Comparison of ENCODE assay signal across 14 cellular contexts in genomic region chr5:176618783-176619182, GRCh38. TPM values are rescaled to one million over a fixed set of nuclear protein-coding genes. Genes with fewer than 3 reads are reported as not detected.
A peak's percentile ranks its signal among the peaks of the same experiment; 100 is the strongest.
DNase-seq lines count a peak whose midpoint lies in the region; ATAC-seq, FAIRE-seq and TF ChIP-seq lines count a peak whose summit lies in the region.
"Had no signal": no experiment of that assay in that cellular context is flagged by ENCODE, and none has a peak within 500 bp of the region (broad histone marks: within the 10 kb centered on the region; RNA-seq: fewer than 3 reads in every experiment).

No MANE protein-coding gene starts in this region.

- peak overlapping the region; percentile 41 for H3K4me3 ChIP-seq in AG04450 (ENCODE audit: low read depth, low read length)
- H3K4me3 ChIP-seq in CD8-positive, alpha-beta T cell (ENCODE audit: low read depth, low read length), result no peak overlapping the region
- H3K4me3 ChIP-seq in kidney (ENCODE audit: low read length in 2 of 2), result no peak overlapping the region
- H3K4me3 ChIP-seq: HAP-1 had no signal

- no peak overlapping the region for H3K27ac ChIP-seq in AG04450 (ENCODE audit: low read depth, low read length)
- H3K27ac ChIP-seq in CD8-positive, alpha-beta T cell (ENCODE audit: low read depth, low read length), result no peak overlapping the region
- H3K27ac ChIP-seq in kidney (ENCODE audit: low read depth in 2 of 2, low read length in 2 of 2), result no peak overlapping the region

- no peak for FAIRE-seq in kidney (lab: Jason Lieb, UNC)

- H3K36me3 Mint-ChIP-seq in CD8-positive, alpha-beta T cell, result no peaks in the 10 kb centered on the region
- H3K36me3 Mint-ChIP-seq in activated B cell treated with CpG ODN at 0.5 μM for 24 hours (ENCODE audit: low read depth), result no peaks in the 10 kb centered on the region
- H3K36me3 Mint-ChIP-seq in activated CD8-positive, alpha-beta T cell treated with anti-CD3 and anti-CD28 coated beads, Interleukin-2, amount 10 ng/mL, durations not matched to agents 7 days and 5 days (ENCODE audit: low read depth), result no peaks in the 10 kb centered on the region

- no peak for ATAC-seq in CD8-positive, alpha-beta T cell
- no peak for ATAC-seq in activated B cell treated with CpG ODN at 0.5 μM for 24 hours (ENCODE audit: low read depth)
- no peak for ATAC-seq in activated CD8-positive, alpha-beta T cell treated with anti-CD3 and anti-CD28 coated beads, Interleukin-2, amount 10 ng/mL, durations not matched to agents 7 days and 5 days

- no peak overlapping the region for H3K9ac ChIP-seq in kidney (ENCODE audit: low read length in 2 of 2)

- peaks cover 30% of the 10 kb centered on the region for H3K27me3 ChIP-seq in AG04450 (ENCODE audit: control insufficient read depth, insufficient read depth, low read length)
- H3K27me3 ChIP-seq in CD8-positive, alpha-beta T cell (ENCODE audit: insufficient read depth, low read length), result peaks cover 24% of the 10 kb centered on the region

- peaks cover 8% of the 10 kb centered on the region for H3K4me1 Mint-ChIP-seq in CD8-positive, alpha-beta T cell (ENCODE audit: low read depth)
- H3K4me1 Mint-ChIP-seq in activated B cell treated with CpG ODN at 0.5 μM for 24 hours, result peaks cover 9% of the 10 kb centered on the region
- peaks cover 14% of the 10 kb centered on the region for H3K4me1 Mint-ChIP-seq in activated CD8-positive, alpha-beta T cell treated with anti-CD3 and anti-CD28 coated beads, Interleukin-2, amount 10 ng/mL, durations not matched to agents 7 days and 5 days (ENCODE audit: low read depth)

- H3K9me3 Mint-ChIP-seq in CD8-positive, alpha-beta T cell, result no peaks in the 10 kb centered on the region
- H3K9me3 Mint-ChIP-seq in activated B cell treated with CpG ODN at 0.5 μM for 24 hours, result no peaks in the 10 kb centered on the region
- H3K9me3 Mint-ChIP-seq in activated CD8-positive, alpha-beta T cell treated with anti-CD3 and anti-CD28 coated beads, Interleukin-2, amount 10 ng/mL, durations not matched to agents 7 days and 5 days (ENCODE audit: insufficient read depth), result no peaks in the 10 kb centered on the region
- H3K9me3 Mint-ChIP-seq: stimulated activated naive CD8-positive, alpha-beta T cell treated with anti-CD3 and anti-CD28 coated beads, Interleukin-15, Interleukin-2, amounts not matched to agents 100 ng/mL and 50 ng/mL, for 24 hours had no signal

- H3K9me3 ChIP-seq in AG04450 (ENCODE audit: control insufficient read depth, insufficient read depth, low read length) (peaks cover 10% of the 10 kb centered on the region; the same call in 1 of the 2 replicates), kidney (ENCODE audit: control insufficient read depth in 1 of 2, low read length in 2 of 2) (no peaks in the 10 kb centered on the region)
- H3K9me3 ChIP-seq in CD8-positive, alpha-beta T cell (ENCODE audit: low read length), result no peaks in the 10 kb centered on the region
- H3K9me3 ChIP-seq: HAP-1 had no signal

- CTCF ChIA-PET in AG04450 (lab: Charles Lee), result interaction anchor here (0.7 to 1.0 kb wide), 4 partner anchors 12 to 809 kb away, joined by 3 to 8 read pairs (median 6); partner anchors contain the start of genes EIF4E1B and SNCB
- CTCF ChIA-PET in CD8-positive, alpha-beta T cell (lab: Charles Lee), result interaction anchor here (0.8 to 0.9 kb wide), 2 partner anchors 11 to 210 kb away, joined by 3 read pairs; no protein-coding TSS in a partner anchor
- CTCF ChIA-PET in activated B cell treated with CpG ODN at 0.5 μM for 24 hours (lab: Charles Lee), result no interaction called here
- CTCF ChIA-PET in activated CD8-positive, alpha-beta T cell treated with anti-CD3 and anti-CD28 coated beads, Interleukin-2, amount 10 ng/mL, durations not matched to agents 7 days and 5 days (lab: Charles Lee), result no interaction called here

- POLR2A ChIA-PET in AG04450 (lab: Yijun Ruan, JAX) (no interaction called here), activated B cell treated with CpG ODN at 0.5 μM for 24 hours (lab: Charles Lee) (no interaction called here)
- POLR2A ChIA-PET in CD8-positive, alpha-beta T cell (lab: Charles Lee), result no interaction called here
- POLR2A ChIA-PET in activated CD8-positive, alpha-beta T cell treated with anti-CD3 and anti-CD28 coated beads, Interleukin-2, amount 10 ng/mL, durations not matched to agents 7 days and 5 days (lab: Charles Lee), result no interaction called here

- TF ChIP-seq CTCF in AG04450 (IDR thresholded peaks at IDR 0.05; ENCODE audit: low read depth, low read length), result no peak
- no peak for TF ChIP-seq CTCF in CD8-positive, alpha-beta T cell (IDR thresholded peaks at IDR 0.05)
- TF ChIP-seq CTCF in activated B cell treated with CpG ODN at 0.5 μM for 24 hours (IDR thresholded peaks at IDR 0.05), result no peak
- no peak for TF ChIP-seq CTCF in kidney (IDR thresholded peaks at IDR 0.05; ENCODE audit: borderline replicate concordance, extremely low read depth, insufficient read depth)

- intact Hi-C loops in CD8-positive, alpha-beta T cell (cut with DNase I, micrococcal nuclease), result loop anchor here in 1 of 2 experiments (1.0 kb wide), 1 partner anchor 202 kb away; the partner anchor contains the start of gene CLTB
- intact Hi-C loops in activated B cell treated with CpG ODN at 0.5 μM for 24 hours (cut with micrococcal nuclease) (loop anchor here (1.0 kb wide), 2 partner anchors 12 to 44 kb away; partner anchors contain the start of genes EIF4E1B and SNCB), kidney (cut with DNase I) (no loop called here)

- H3K36me3 ChIP-seq in CD8-positive, alpha-beta T cell (ENCODE audit: insufficient read depth, low read length), result no peaks in the 10 kb centered on the region
- H3K36me3 ChIP-seq in kidney (ENCODE audit: control insufficient read depth in 1 of 2, insufficient read depth in 2 of 2, low read length in 2 of 2), result no peaks in the 10 kb centered on the region
- H3K36me3 ChIP-seq: HAP-1 had no signal

- peaks cover 52% of the 10 kb centered on the region for H3K27me3 Mint-ChIP-seq in CD8-positive, alpha-beta T cell (ENCODE audit: low read depth)
- H3K27me3 Mint-ChIP-seq in activated B cell treated with CpG ODN at 0.5 μM for 24 hours, result peaks cover 54% of the 10 kb centered on the region
- H3K27me3 Mint-ChIP-seq in activated CD8-positive, alpha-beta T cell treated with anti-CD3 and anti-CD28 coated beads, Interleukin-2, amount 10 ng/mL, durations not matched to agents 7 days and 5 days (ENCODE audit: low read depth), result peaks cover 65% of the 10 kb centered on the region

- no peak overlapping the region for H3K27ac Mint-ChIP-seq in CD8-positive, alpha-beta T cell
- H3K27ac Mint-ChIP-seq in activated B cell treated with CpG ODN at 0.5 μM for 24 hours, result no peak overlapping the region
- H3K27ac Mint-ChIP-seq in activated CD8-positive, alpha-beta T cell treated with anti-CD3 and anti-CD28 coated beads, Interleukin-2, amount 10 ng/mL, durations not matched to agents 7 days and 5 days, result no peak overlapping the region
- H3K27ac Mint-ChIP-seq: stimulated activated naive CD8-positive, alpha-beta T cell treated with anti-CD3 and anti-CD28 coated beads, Interleukin-15, Interleukin-2, amounts not matched to agents 100 ng/mL and 50 ng/mL, for 24 hours had no signal

- H3K4me3 Mint-ChIP-seq in CD8-positive, alpha-beta T cell, result peak overlapping the region; percentile 53
- peak overlapping the region; percentile 24 for H3K4me3 Mint-ChIP-seq in activated B cell treated with CpG ODN at 0.5 μM for 24 hours
- H3K4me3 Mint-ChIP-seq in activated CD8-positive, alpha-beta T cell treated with anti-CD3 and anti-CD28 coated beads, Interleukin-2, amount 10 ng/mL, durations not matched to agents 7 days and 5 days, result no peak overlapping the region
- H3K4me3 Mint-ChIP-seq: stimulated activated naive CD8-positive, alpha-beta T cell treated with anti-CD3 and anti-CD28 coated beads, Interleukin-15, Interleukin-2, amounts not matched to agents 100 ng/mL and 50 ng/mL, for 24 hours had no signal

- peaks cover 21% of the 10 kb centered on the region for H3K4me1 ChIP-seq in CD8-positive, alpha-beta T cell (ENCODE audit: insufficient read depth, low read length)
- no peaks in the 10 kb centered on the region for H3K4me1 ChIP-seq in kidney (ENCODE audit: control insufficient read depth in 1 of 2, insufficient read depth in 1 of 2, low read depth in 1 of 2, low read length in 2 of 2)
- H3K4me1 ChIP-seq: HAP-1 had no signal

- DNase-seq in AG04450 (ENCODE audit: low read depth, low spot score) (no peak), activated B cell treated with CpG ODN at 0.5 μM for 24 hours (no peak), kidney (peak; percentile 49), A172 (ENCODE audit: low spot score) (no peak), activated gamma-delta T cell (lab: John Stamatoyannopoulos, UW) (no peak), germinal center (ENCODE audit: low spot score) (no peak)
- DNase-seq in CD8-positive, alpha-beta T cell, result no peak
- no peak for DNase-seq in activated CD8-positive, alpha-beta T cell treated with anti-CD3 and anti-CD28 coated beads, Interleukin-2, amount 10 ng/mL, durations not matched to agents 7 days and 5 days
- DNase-seq: COR-L47, NCI-H2029 treated with DMSO at 0.1 percent for 48 hours had no signal

RNA-seq across cellular contexts. Expression of gene GPRIN1, which starts 8.8 kb away (rescaled TPM):
- 4.0 and 5.1 TPM in 2 replicates for polyA plus RNA-seq in AG04450 (2011; rRNA removed)
- polyA minus RNA-seq in AG04450 (2011; rRNA and poly(A)+ RNA removed), result 4.7 and 4.8 TPM in 2 replicates
- under 1 TPM; 0.14 to 0.16 TPM for total RNA-seq in CD8-positive, alpha-beta T cell
- total RNA-seq in activated B cell treated with CpG ODN at 0.5 μM for 24 hours, result 2.8 and 3.2 TPM in 2 replicates
- 1.3 TPM for total RNA-seq in kidney
- 0.45 TPM for polyA plus RNA-seq in kidney (ENCODE audit: insufficient read depth, low read depth, low replicate concordance)
- total RNA-seq in A172 (2014; rRNA removed; shearing (Covaris generic)), result 20.3 and 24.6 TPM in 2 replicates
- total RNA-seq in activated CD8-positive, alpha-beta T cell treated with anti-CD3 and anti-CD28 coated beads, Interleukin-2, amount 10 ng/mL, durations not matched to agents 7 days and 5 days, result 1 to 10 TPM; 1.9 to 2.5 TPM

RNA-seq across cellular contexts. Expression of gene SNCB, which starts 11.6 kb away (rescaled TPM):
- polyA plus RNA-seq in AG04450 (2011; rRNA removed) (0.17 and 0.20 TPM in 2 replicates), kidney (ENCODE audit: insufficient read depth, low read depth, low replicate concordance) (not detected)
- 0.18 TPM in 1 of 2 replicates, not detected in the other for polyA minus RNA-seq in AG04450 (2011; rRNA and poly(A)+ RNA removed)
- total RNA-seq in CD8-positive, alpha-beta T cell, result not detected
- total RNA-seq in activated B cell treated with CpG ODN at 0.5 μM for 24 hours (0.17 TPM in 1 of 2 replicates, not detected in the other), kidney (not detected)
- 0.10 TPM in 1 of 2 replicates, not detected in the other for total RNA-seq in A172 (2014; rRNA removed; shearing (Covaris generic))
- total RNA-seq in activated CD8-positive, alpha-beta T cell treated with anti-CD3 and anti-CD28 coated beads, Interleukin-2, amount 10 ng/mL, durations not matched to agents 7 days and 5 days, result not detected
- total RNA-seq: kidney epithelial cell had no signal

RNA-seq across cellular contexts. Expression of gene EIF4E1B, which starts 11.7 kb away (rescaled TPM):
- polyA plus RNA-seq in AG04450 (2011; rRNA removed), result not detected in 2 replicates
- polyA minus RNA-seq in AG04450 (2011; rRNA and poly(A)+ RNA removed), result not detected in 2 replicates
- total RNA-seq in CD8-positive, alpha-beta T cell, result not detected
- not detected in 2 replicates for total RNA-seq in activated B cell treated with CpG ODN at 0.5 μM for 24 hours
- total RNA-seq in kidney, result not detected
- not detected for polyA plus RNA-seq in kidney (ENCODE audit: insufficient read depth, low read depth, low replicate concordance)
- total RNA-seq in A172 (2014; rRNA removed; shearing (Covaris generic)), result not detected in 2 replicates
- not detected for total RNA-seq in activated CD8-positive, alpha-beta T cell treated with anti-CD3 and anti-CD28 coated beads, Interleukin-2, amount 10 ng/mL, durations not matched to agents 7 days and 5 days
- total RNA-seq: dermis microvascular lymphatic vessel endothelial cell, kidney epithelial cell had no signal

RNA-seq across cellular contexts. Expression of gene TSPAN17, which starts 28.5 kb away (rescaled TPM):
- polyA plus RNA-seq in AG04450 (2011; rRNA removed) (40.9 and 44.3 TPM in 2 replicates), kidney (ENCODE audit: insufficient read depth, low read depth, low replicate concordance) (32.1 TPM)
- polyA minus RNA-seq in AG04450 (2011; rRNA and poly(A)+ RNA removed), result 45.4 and 57.2 TPM in 2 replicates
- total RNA-seq in CD8-positive, alpha-beta T cell, result 1 to 10 TPM; 9.5 to 9.8 TPM
- total RNA-seq in activated B cell treated with CpG ODN at 0.5 μM for 24 hours (20.7 and 27.7 TPM in 2 replicates), kidney (34.3 TPM)
- 54.9 and 67.7 TPM in 2 replicates for total RNA-seq in A172 (2014; rRNA removed; shearing (Covaris generic))
- total RNA-seq in activated CD8-positive, alpha-beta T cell treated with anti-CD3 and anti-CD28 coated beads, Interleukin-2, amount 10 ng/mL, durations not matched to agents 7 days and 5 days, result 10 to 100 TPM; 41.6 to 47.4 TPM

Comparison
In these comparisons a context has a peak if more than half of its experiments do, and no peak if none do; other contexts are left out.
1. CTCF ChIA-PET loops: an anchor here in AG04450 (0.7 to 1.0 kb wide) and CD8-positive, alpha-beta T cell (0.8 to 0.9 kb wide); none called in activated B cell treated with CpG ODN at 0.5 μM for 24 hours and activated CD8-positive, alpha-beta T cell treated with anti-CD3 and anti-CD28 coated beads, Interleukin-2, amount 10 ng/mL, durations not matched to agents 7 days and 5 days.